In the genomic region with DNA sequence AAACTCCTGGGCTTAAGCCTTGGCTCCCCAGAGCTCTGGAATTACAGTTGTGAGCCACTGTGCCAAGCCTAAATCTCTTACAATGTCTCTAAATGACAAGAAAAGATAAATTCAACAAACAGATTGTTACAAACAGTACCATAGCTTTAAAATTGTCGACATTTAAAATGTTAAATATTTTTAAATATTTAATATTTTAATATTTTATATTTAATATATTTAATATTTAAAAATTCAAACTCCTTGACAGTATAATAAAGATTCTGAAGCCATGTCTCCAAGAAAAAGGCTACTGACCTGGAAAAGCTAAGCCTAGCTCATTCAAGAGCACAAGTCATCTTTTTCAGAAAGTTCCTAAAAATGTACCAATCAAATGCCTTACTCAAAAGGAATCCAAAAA, we compare ENCODE assay signal across 7 cellular contexts.
"Had no signal": no experiment of that assay in that cellular context is flagged by ENCODE, and none has a peak within 500 bp of the region (broad histone marks: within the 10 kb centered on the region; RNA-seq: fewer than 3 reads in every experiment).

No MANE protein-coding gene starts in this region.

- FAIRE-seq: HepG2, HTR-8/SVneo, K562 had no signal

- H3K27me3 Mint-ChIP-seq: IgD-negative memory B cell had no signal

- H3K4me3 ChIP-seq: K562 had no signal

- ATAC-seq: HepG2, K562 had no signal

- DNase-seq: IMR-90, KBM-7 had no signal

- H3K27ac ChIP-seq: HL-60 had no signal

- H3K9me3 Mint-ChIP-seq: IgD-negative memory B cell had no signal

- H3K4me3 Mint-ChIP-seq: IgD-negative memory B cell had no signal
